ENCODE assay signal across 9 cellular contexts in genomic region chr20:52150440-52151258, GRCh38. TPM values are rescaled to one million over a fixed set of nuclear protein-coding genes. Genes with fewer than 3 reads are reported as not detected.
DNase-seq lines count a peak whose midpoint lies in the region; ATAC-seq, FAIRE-seq and TF ChIP-seq lines count a peak whose summit lies in the region.
"Had no signal": no experiment of that assay in that cellular context is flagged by ENCODE, and none has a peak within 500 bp of the region (broad histone marks: within the 10 kb centered on the region; RNA-seq: fewer than 3 reads in every experiment).

No MANE protein-coding gene starts in this region.

- H3K79me2 ChIP-seq in PC-3 (ENCODE audit: low read length) = no peaks in the 10 kb centered on the region

- FAIRE-seq in A204.1 (lab: Jason Lieb, UNC) (peak; percentile 92), HTR-8/SVneo (lab: Jason Lieb, UNC) (peak; percentile 99)

- DNase-seq in EL (peak; percentile 41), HTR-8/SVneo (ENCODE audit: insufficient read length, low spot score) (peak; percentile 86), PC-3 (peak; percentile 76), dermis microvascular lymphatic vessel endothelial cell (ENCODE audit: low read depth in 2 of 2) (peak; percentile 42 to 63), midbrain (lab: John Stamatoyannopoulos, UW) (peak; percentile 34), NCI-H226 (no peak)

- no peak overlapping the region for H3K4me3 ChIP-seq in PC-3 (ENCODE audit: low read length)

- no peaks in the 10 kb centered on the region for H3F3A ChIP-seq in PC-3 (ENCODE audit: low read length, unreplicated experiment)

- H3K27me3 ChIP-seq in PC-3 (ENCODE audit: low read length) = no peaks in the 10 kb centered on the region

- POLR2A ChIA-PET in PC-3 (lab: Charles Lee; ENCODE audit: unreplicated experiment) = interaction anchor here (0.6 kb wide), 1 partner anchor 40 kb away, joined by 5 read pairs; no protein-coding TSS in a partner anchor

- H4K20me1 ChIP-seq in PC-3 (ENCODE audit: low read length) = no peaks in the 10 kb centered on the region

- CTCF ChIA-PET in PC-3 (lab: Charles Lee) = interaction anchor here (0.5 to 1.0 kb wide), 4 partner anchors 22 to 239 kb away, joined by 4 to 13 read pairs (median 4); no protein-coding TSS in a partner anchor

- no peak overlapping the region for H3K27ac ChIP-seq in PC-3 (ENCODE audit: low read length)
- H3K27ac ChIP-seq: epithelial cell of prostate had no signal

- BruUV-seq in PC-3 (replicated peaks; lab: Mats Ljungman, UMichigan) = no TSS peak

- H3K36me3 ChIP-seq in PC-3 (ENCODE audit: low read depth, low read length) = no peaks in the 10 kb centered on the region; the same call in 1 of the 2 replicates

- no peaks in the 10 kb centered on the region for H3K9me3 ChIP-seq in PC-3 (ENCODE audit: low read length)

- TF ChIP-seq CTCF in PC-3 (conservative IDR thresholded peaks at IDR 0.05; ENCODE audit: low read depth, low read length) = peak; percentile 99

- H3K4me1 ChIP-seq in PC-3 (ENCODE audit: insufficient read depth, low read length) = no peaks in the 10 kb centered on the region

- no peak overlapping the region for H2AFZ ChIP-seq in PC-3 (ENCODE audit: low read length)

- intact Hi-C loops in PC-3 (cut with micrococcal nuclease) = loop anchor here (1.0 kb wide), 1 partner anchor 22 kb away; no protein-coding TSS in a partner anchor

- H3K9me2 ChIP-seq in PC-3 (replicated peaks; ENCODE audit: low read length) = no peaks in the 10 kb centered on the region

- H3K4me2 ChIP-seq in PC-3 (ENCODE audit: low read length) = no peak overlapping the region

- no peak overlapping the region for H3K9ac ChIP-seq in PC-3 (ENCODE audit: low read length)

- ATAC-seq in PC-3 (peak; percentile 84), HG03025 (IDR thresholded peaks at IDR 0.05; ENCODE audit: low FRiP score, unreplicated experiment) (no peak)

RNA-seq across cellular contexts. Expression of gene ZFP64, which starts 40.9 kb away (rescaled TPM):
- total RNA-seq in PC-3 (2014; rRNA removed) = 16.2 and 16.6 TPM in 2 replicates
- total RNA-seq in dermis microvascular lymphatic vessel endothelial cell = 31.2 and 40.6 TPM in 2 replicates
